In genomic region chr7:18753972-18754610, GRCh38 we compare ENCODE assay signal across 19 cellular contexts.
DNase-seq lines count a peak whose midpoint lies in the region; ATAC-seq and TF ChIP-seq lines count a peak whose summit lies in the region.
"Had no signal": no experiment of that assay in that cellular context is flagged by ENCODE, and none has a peak within 500 bp of the region (broad histone marks: within the 10 kb centered on the region; RNA-seq: fewer than 3 reads in every experiment).

No MANE protein-coding gene starts in this region.

- no peaks in the 10 kb centered on the region for H3K4me1 Mint-ChIP-seq in activated naive CD8-positive, alpha-beta T cell treated with anti-CD3 and anti-CD28 coated beads for 36 hours
- no peaks in the 10 kb centered on the region for H3K4me1 Mint-ChIP-seq in stimulated activated effector memory CD8-positive, alpha-beta T cell treated with anti-CD3 and anti-CD28 coated beads, Interleukin-12 subunit alpha, Interleukin-12 subunit beta, amount 100 ng/mL, for 72 hours
- H3K4me1 Mint-ChIP-seq: activated naive CD4-positive, alpha-beta T cell treated with anti-CD3 and anti-CD28 coated beads, Interleukin-2, amount 50 U/mL, for 24 hours; CD8-positive, alpha-beta memory T cell had no signal

- no peaks in the 10 kb centered on the region for H3K79me2 ChIP-seq in smooth muscle cell (ENCODE audit: low read depth)

- peak overlapping the region; percentile 56 for H3K4me2 ChIP-seq in smooth muscle cell

- WGBS in smooth muscle cell (ENCODE audit: low lambda C conversion rate) = 57% methylated on average over 3 of the region's 3 CpGs

- no peak for TF ChIP-seq CTCF in fibroblast of the aortic adventitia (IDR thresholded peaks at IDR 0.05; ENCODE audit: insufficient read depth, low read length)
- no peak for TF ChIP-seq CTCF in smooth muscle cell (IDR thresholded peaks at IDR 0.05; ENCODE audit: borderline replicate concordance, insufficient read depth, poor library complexity, severe bottlenecking)
- no peak for TF ChIP-seq CTCF in GM10266 (IDR thresholded peaks at IDR 0.05; ENCODE audit: control insufficient read depth, insufficient read depth, low read depth, missing control alignments)

- H3K4me3 ChIP-seq in fibroblast of the aortic adventitia (ENCODE audit: low read depth, low read length) (no peak overlapping the region), smooth muscle cell (no peak overlapping the region)
- H3K4me3 ChIP-seq: heart right ventricle, mucosa of descending colon had no signal

- no peaks in the 10 kb centered on the region for H3K36me3 Mint-ChIP-seq in activated naive CD8-positive, alpha-beta T cell treated with anti-CD3 and anti-CD28 coated beads for 36 hours
- no peaks in the 10 kb centered on the region for H3K36me3 Mint-ChIP-seq in stimulated activated effector memory CD8-positive, alpha-beta T cell treated with anti-CD3 and anti-CD28 coated beads, Interleukin-12 subunit alpha, Interleukin-12 subunit beta, amount 100 ng/mL, for 72 hours
- H3K36me3 Mint-ChIP-seq: activated naive CD4-positive, alpha-beta T cell treated with anti-CD3 and anti-CD28 coated beads, Interleukin-2, amount 50 U/mL, for 24 hours had no signal

- H3K27me3 Mint-ChIP-seq in activated naive CD8-positive, alpha-beta T cell treated with anti-CD3 and anti-CD28 coated beads for 36 hours = no peaks in the 10 kb centered on the region
- H3K27me3 Mint-ChIP-seq: activated naive CD4-positive, alpha-beta T cell treated with anti-CD3 and anti-CD28 coated beads, Interleukin-2, amount 50 U/mL, for 24 hours; CD8-positive, alpha-beta memory T cell had no signal

- no peaks in the 10 kb centered on the region for H3F3A ChIP-seq in smooth muscle cell (ENCODE audit: low read depth)

- no peaks in the 10 kb centered on the region for H3K9me3 ChIP-seq in smooth muscle cell (replicated peaks; ENCODE audit: low read depth)
- H3K9me3 ChIP-seq: heart right ventricle, mucosa of descending colon had no signal

- peak overlapping the region; percentile 72 for H3K27ac ChIP-seq in smooth muscle cell (ENCODE audit: low read depth)
- H3K27ac ChIP-seq: heart right ventricle had no signal

- H2AFZ ChIP-seq in smooth muscle cell (ENCODE audit: low read depth) = no peak overlapping the region

- H3K36me3 ChIP-seq in smooth muscle cell (ENCODE audit: low read depth) = no peaks in the 10 kb centered on the region

- no peaks in the 10 kb centered on the region for H3K4me1 ChIP-seq in smooth muscle cell (ENCODE audit: low read depth)
- H3K4me1 ChIP-seq: heart right ventricle had no signal

- H4K20me1 ChIP-seq in smooth muscle cell (ENCODE audit: low read depth) = no peaks in the 10 kb centered on the region

- peak; percentile 76 for ATAC-seq in SK-N-SH treated with all-trans-retinoic acid at 6 μM for 48 hours
- ATAC-seq in stimulated activated effector memory CD8-positive, alpha-beta T cell treated with anti-CD3 and anti-CD28 coated beads, Interleukin-12 subunit alpha, Interleukin-12 subunit beta, amount 100 ng/mL, for 72 hours = no peak
- ATAC-seq: heart right ventricle, mucosa of descending colon had no signal

- no peak overlapping the region for H3K4me3 Mint-ChIP-seq in activated naive CD8-positive, alpha-beta T cell treated with anti-CD3 and anti-CD28 coated beads for 36 hours
- no peak overlapping the region for H3K4me3 Mint-ChIP-seq in stimulated activated effector memory CD8-positive, alpha-beta T cell treated with anti-CD3 and anti-CD28 coated beads, Interleukin-12 subunit alpha, Interleukin-12 subunit beta, amount 100 ng/mL, for 72 hours
- H3K4me3 Mint-ChIP-seq: activated naive CD4-positive, alpha-beta T cell treated with anti-CD3 and anti-CD28 coated beads, Interleukin-2, amount 50 U/mL, for 24 hours; CD8-positive, alpha-beta memory T cell had no signal

- H3K27me3 ChIP-seq in smooth muscle cell (ENCODE audit: low read depth) = no peaks in the 10 kb centered on the region
- H3K27me3 ChIP-seq: heart right ventricle had no signal

- no peak overlapping the region for H3K9ac ChIP-seq in smooth muscle cell (ENCODE audit: low read depth)

- peak; percentile 96 for DNase-seq in GM04503 (ENCODE audit: low read depth)
- DNase-seq in fibroblast of the aortic adventitia (ENCODE audit: low read depth) = peak; percentile 91
- DNase-seq in smooth muscle cell (lab: John Stamatoyannopoulos, UW; ENCODE audit: unreplicated experiment) = no peak
- no peak for DNase-seq in kidney tubule cell (ENCODE audit: low spot score)
- no peak for DNase-seq in activated naive CD8-positive, alpha-beta T cell treated with anti-CD3 and anti-CD28 coated beads for 36 hours
- no peak for DNase-seq in GM10266 (ENCODE audit: extremely low spot score)
- DNase-seq in stimulated activated effector memory CD8-positive, alpha-beta T cell treated with anti-CD3 and anti-CD28 coated beads, Interleukin-12 subunit alpha, Interleukin-12 subunit beta, amount 100 ng/mL, for 72 hours (ENCODE audit: low spot score in 2 of 2) = no peak
- DNase-seq: activated CD4-positive, alpha-beta T cell treated with anti-CD3 and anti-CD28 coated beads for 48 hours; CD8-positive, alpha-beta memory T cell; cerebellar nuclear complex; heart right ventricle; kidney; mucosa of descending colon; NCI-H1092 treated with DMSO at 0.1 percent for 48 hours; SHP77 treated with DMSO at 0.1 percent for 48 hours; stimulated activated CD4-positive, alpha-beta T cell treated with anti-CD3 and anti-CD28 coated beads, Interleukin-15, amount 100 ng/mL, for 24 hours; T1000 had no signal

- no peak overlapping the region for H3K27ac Mint-ChIP-seq in activated naive CD8-positive, alpha-beta T cell treated with anti-CD3 and anti-CD28 coated beads for 36 hours
- no peak overlapping the region for H3K27ac Mint-ChIP-seq in stimulated activated effector memory CD8-positive, alpha-beta T cell treated with anti-CD3 and anti-CD28 coated beads, Interleukin-12 subunit alpha, Interleukin-12 subunit beta, amount 100 ng/mL, for 72 hours
- H3K27ac Mint-ChIP-seq: activated naive CD4-positive, alpha-beta T cell treated with anti-CD3 and anti-CD28 coated beads, Interleukin-2, amount 50 U/mL, for 24 hours; CD8-positive, alpha-beta memory T cell had no signal

- H3K9me3 Mint-ChIP-seq in activated naive CD8-positive, alpha-beta T cell treated with anti-CD3 and anti-CD28 coated beads for 36 hours = no peaks in the 10 kb centered on the region
- no peaks in the 10 kb centered on the region for H3K9me3 Mint-ChIP-seq in stimulated activated effector memory CD8-positive, alpha-beta T cell treated with anti-CD3 and anti-CD28 coated beads, Interleukin-12 subunit alpha, Interleukin-12 subunit beta, amount 100 ng/mL, for 72 hours
- H3K9me3 Mint-ChIP-seq: activated naive CD4-positive, alpha-beta T cell treated with anti-CD3 and anti-CD28 coated beads, Interleukin-2, amount 50 U/mL, for 24 hours; CD8-positive, alpha-beta memory T cell had no signal

TF ChIP-seq in SK-N-SH treated with all-trans-retinoic acid at 6 μM for 48 hours, 23 proteins besides CTCF, POLR2A, EP300 and RAD21:
- TF ChIP-seq ISL1 (CRISPR knock-in tag; IDR thresholded peaks at IDR 0.05) (0 out of 2 replicates have a peak, but pooled peaks have one; percentile 23), CSDC2 (CRISPR knock-in tag; IDR thresholded peaks at IDR 0.05) (no peak)

Comparison
In these comparisons a context has a peak if more than half of its experiments do, and no peak if none do; other contexts are left out.
1. DNase-seq: peak in GM04503 (single experiment) and fibroblast of the aortic adventitia (single experiment); none in smooth muscle cell (single experiment), kidney tubule cell (single experiment), activated naive CD8-positive, alpha-beta T cell treated with anti-CD3 and anti-CD28 coated beads for 36 hours (single experiment), GM10266 (single experiment) and stimulated activated effector memory CD8-positive, alpha-beta T cell treated with anti-CD3 and anti-CD28 coated beads, Interleukin-12 subunit alpha, Interleukin-12 subunit beta, amount 100 ng/mL, for 72 hours (0 of 2).